ENCODE assay signal across 8 cellular contexts in the genomic region with DNA sequence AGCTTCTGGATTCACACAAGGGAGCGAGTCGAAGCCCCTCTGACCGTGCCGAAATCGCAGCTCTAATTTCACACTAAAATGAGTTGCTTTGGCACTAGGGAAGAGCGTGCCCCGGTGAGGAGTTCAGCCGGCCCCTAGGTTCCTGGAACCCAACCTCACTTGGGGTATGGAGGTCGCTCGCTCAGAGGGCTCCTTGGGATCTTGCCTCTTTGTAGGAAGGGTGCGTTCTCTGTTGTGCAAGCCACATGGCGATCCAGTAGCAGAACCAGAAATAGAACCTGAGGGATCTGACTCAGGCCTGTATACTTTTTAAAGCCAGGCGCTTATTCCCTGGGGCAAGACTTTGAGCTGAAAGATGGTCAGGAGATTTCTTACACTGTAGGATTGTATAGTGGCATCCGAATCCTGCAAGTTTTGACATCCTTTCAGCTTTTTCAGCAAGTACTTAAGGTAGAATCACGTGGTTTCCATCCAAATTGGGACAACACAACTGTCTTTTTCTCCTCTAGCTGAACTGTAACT. TPM values are rescaled to one million over a fixed set of nuclear protein-coding genes. Genes with fewer than 3 reads are reported as not detected.
DNase-seq lines count a peak whose midpoint lies in the region; ATAC-seq and TF ChIP-seq lines count a peak whose summit lies in the region.

No MANE protein-coding gene starts in this region.

- H3K4me3 ChIP-seq in OCI-LY1 (ENCODE audit: low read depth, low read length, poor library complexity, severe bottlenecking) (peak overlapping the region; percentile 76), neuron (ENCODE audit: low read length) (peak overlapping the region; percentile 50)

- H3K9ac ChIP-seq in OCI-LY1 (ENCODE audit: low read length), result peak overlapping the region; percentile 40; the same call in 1 of the 2 replicates

- H2AFZ ChIP-seq in OCI-LY1 (ENCODE audit: low read length), result peak overlapping the region; percentile 57
- peak overlapping the region; percentile 90 for H2AFZ ChIP-seq in neuron (ENCODE audit: low read depth, low read length)

- no peaks in the 10 kb centered on the region for H4K20me1 ChIP-seq in OCI-LY1 (ENCODE audit: insufficient read depth, low read length)

- H3K36me3 ChIP-seq in OCI-LY1 (ENCODE audit: insufficient read depth, low read length) (no peaks in the 10 kb centered on the region; the same call in 1 of the 2 replicates), neuron (ENCODE audit: insufficient read depth, low read length) (no peaks in the 10 kb centered on the region)

- H3K9me3 ChIP-seq in OCI-LY1 (ENCODE audit: low read length), result no peaks in the 10 kb centered on the region
- H3K9me3 ChIP-seq in neuron (ENCODE audit: low read length), result no peaks in the 10 kb centered on the region

- H3K27me3 Mint-ChIP-seq in endothelial cell (ENCODE audit: unreplicated experiment), result peaks cover 3% of the 10 kb centered on the region

- DNase-seq in EH (ENCODE audit: low read depth), result peak; percentile 9
- DNase-seq in endothelial cell (ENCODE audit: low spot score), result no peak
- no peak for DNase-seq in GDM1 (lab: John Stamatoyannopoulos, UW)
- DNase-seq in HT-29 (ENCODE audit: low spot score), result no peak
- DNase-seq in NCI-H2081 (lab: John Stamatoyannopoulos, UW), result no peak

- H3K27ac Mint-ChIP-seq in endothelial cell (ENCODE audit: unreplicated experiment), result no peak overlapping the region

- no peaks in the 10 kb centered on the region for H3K36me3 Mint-ChIP-seq in endothelial cell (ENCODE audit: low read depth, unreplicated experiment)

- H3K4me1 ChIP-seq in OCI-LY1 (ENCODE audit: insufficient read depth, low read length, severe bottlenecking) (peaks cover 22% of the 10 kb centered on the region), neuron (ENCODE audit: insufficient read depth, low read length) (peaks cover 16% of the 10 kb centered on the region)

- peak overlapping the region; percentile 93 for H3K4me3 Mint-ChIP-seq in endothelial cell (ENCODE audit: unreplicated experiment)

- no peaks in the 10 kb centered on the region for H3K9me3 Mint-ChIP-seq in endothelial cell (ENCODE audit: unreplicated experiment)

- TF ChIP-seq CTCF in OCI-LY1 (IDR thresholded peaks at IDR 0.05; ENCODE audit: low read length) (no peak), endothelial cell (IDR thresholded peaks at IDR 0.05; ENCODE audit: unreplicated experiment) (no peak)

- H3F3A ChIP-seq in OCI-LY1 (ENCODE audit: insufficient read depth, low read length), result no peaks in the 10 kb centered on the region

- H3K4me1 Mint-ChIP-seq in endothelial cell (ENCODE audit: unreplicated experiment), result peaks cover 16% of the 10 kb centered on the region

- H3K27me3 ChIP-seq in OCI-LY1 (ENCODE audit: insufficient read depth, low read length) (no peaks in the 10 kb centered on the region), neuron (ENCODE audit: insufficient read depth, low read length) (no peaks in the 10 kb centered on the region)

- ATAC-seq in GM21360 (IDR thresholded peaks at IDR 0.05; ENCODE audit: unreplicated experiment), result no peak

- H3K4me2 ChIP-seq in OCI-LY1 (ENCODE audit: low read length), result peak overlapping the region; percentile 62

- no peaks in the 10 kb centered on the region for H3K79me2 ChIP-seq in OCI-LY1 (ENCODE audit: insufficient read depth, low read length)

- H3K9me2 ChIP-seq in OCI-LY1 (ENCODE audit: low read depth, low read length), result no peaks in the 10 kb centered on the region

- H3K27ac ChIP-seq in OCI-LY1 (ENCODE audit: low read depth, low read length, poor library complexity, severe bottlenecking), result no peak overlapping the region

RNA-seq across cellular contexts. Expression of a gene that starts 0.9 kb away (rescaled TPM):
- 30.3 TPM for total RNA-seq in endothelial cell (ENCODE audit: unreplicated experiment)
- 18.2 and 20.1 TPM in 2 replicates for total RNA-seq in HT-29 (2014; rRNA removed; shearing (Covaris generic))
